ENCODE assay signal across 8 cellular contexts in genomic region chr3:99875925-99876781, GRCh38. TPM values are rescaled to one million over a fixed set of nuclear protein-coding genes. Genes with fewer than 3 reads are reported as not detected.
A peak's percentile ranks its signal among the peaks of the same experiment; 100 is the strongest.
DNase-seq lines count a peak whose midpoint lies in the region; ATAC-seq and TF ChIP-seq lines count a peak whose summit lies in the region.

No MANE protein-coding gene starts in this region.

- H3K9me3 Mint-ChIP-seq in T-helper 2 cell treated with Interferon-gamma antibody and Interleukin-4, amounts not matched to agents 5 μg/mL and 100 μg/mL, for 36 hours: no peaks in the 10 kb centered on the region

- H3K36me3 Mint-ChIP-seq in T-helper 2 cell treated with Interferon-gamma antibody and Interleukin-4, amounts not matched to agents 5 μg/mL and 100 μg/mL, for 36 hours (ENCODE audit: low read depth): no peaks in the 10 kb centered on the region

- peaks cover 55% of the 10 kb centered on the region for H3K79me2 ChIP-seq in hepatocyte

- 2% methylated on average over 38 of the region's 62 CpGs for WGBS in hepatocyte (ENCODE audit: low lambda C conversion rate, missing lambda C conversion rate)
- WGBS in aorta, 2 donors: 1% methylated on average over 61 to 62 of the region's 62 CpGs

- peak overlapping the region; percentile 70 for H3K27ac Mint-ChIP-seq in T-helper 2 cell treated with Interferon-gamma antibody and Interleukin-4, amounts not matched to agents 5 μg/mL and 100 μg/mL, for 36 hours

- H3K9me3 ChIP-seq in ascending aorta (no peaks in the 10 kb centered on the region), hepatocyte (ENCODE audit: low read depth) (no peaks in the 10 kb centered on the region), aorta (ENCODE audit: control insufficient read depth, low read length) (no peaks in the 10 kb centered on the region)

- peak overlapping the region; percentile 86 for H3K4me3 Mint-ChIP-seq in T-helper 2 cell treated with Interferon-gamma antibody and Interleukin-4, amounts not matched to agents 5 μg/mL and 100 μg/mL, for 36 hours

- H4K20me1 ChIP-seq in hepatocyte (ENCODE audit: insufficient read depth, poor library complexity, severe bottlenecking): no peaks in the 10 kb centered on the region

- H3K36me3 ChIP-seq in ascending aorta: peaks cover 17 to 24% of the 10 kb centered on the region in 2 donors
- no peaks in the 10 kb centered on the region for H3K36me3 ChIP-seq in hepatocyte (replicated peaks; ENCODE audit: insufficient read depth, low read depth)
- no peaks in the 10 kb centered on the region for H3K36me3 ChIP-seq in rectal smooth muscle tissue (ENCODE audit: control insufficient read depth, insufficient read depth, low read length)
- no peaks in the 10 kb centered on the region for H3K36me3 ChIP-seq in aorta (ENCODE audit: control insufficient read depth in 1 of 2, insufficient read depth in 2 of 2, low read length in 1 of 2)

- H3K27me3 Mint-ChIP-seq in T-helper 2 cell treated with Interferon-gamma antibody and Interleukin-4, amounts not matched to agents 5 μg/mL and 100 μg/mL, for 36 hours (ENCODE audit: low read depth): peaks cover 4% of the 10 kb centered on the region

- no peaks in the 10 kb centered on the region for H3K9me2 ChIP-seq in hepatocyte (replicated peaks; ENCODE audit: insufficient read depth)

- H3K4me2 ChIP-seq in hepatocyte: peak overlapping the region; percentile 74

- peaks cover 35% of the 10 kb centered on the region for H3K4me1 Mint-ChIP-seq in T-helper 2 cell treated with Interferon-gamma antibody and Interleukin-4, amounts not matched to agents 5 μg/mL and 100 μg/mL, for 36 hours (ENCODE audit: low read depth)

- H3K4me1 ChIP-seq in ascending aorta: peaks cover 0 to 17% of the 10 kb centered on the region in 2 donors
- H3K4me1 ChIP-seq in hepatocyte (ENCODE audit: insufficient read depth): peaks cover 8% of the 10 kb centered on the region
- H3K4me1 ChIP-seq in rectal smooth muscle tissue (ENCODE audit: control insufficient read depth, insufficient read depth, low read length): peaks cover 22% of the 10 kb centered on the region
- H3K4me1 ChIP-seq in aorta (ENCODE audit: control insufficient read depth in 1 of 2, insufficient read depth in 2 of 2, low read length in 2 of 2): no peaks in the 10 kb centered on the region

- intact Hi-C loops in ascending aorta (cut with DNase I): loop anchor here (5.0 to 10.0 kb wide), 3 partner anchors 51 to 379 kb away; no protein-coding TSS in a partner anchor
- intact Hi-C loops in aorta (cut with DNase I): loop anchor here (5.0 to 10.0 kb wide), 2 partner anchors 51 to 169 kb away; no protein-coding TSS in a partner anchor

- peak; percentile 28 for DNase-seq in DMS114 treated with DMSO at 0.1 percent for 48 hours (lab: John Stamatoyannopoulos, UW; ENCODE audit: unreplicated experiment)
- peak; percentile 62 for DNase-seq in HuH-7.5 (ENCODE audit: low spot score)
- DNase-seq in T-helper 2 cell treated with Interferon-gamma antibody and Interleukin-4, amounts not matched to agents 5 μg/mL and 100 μg/mL, for 36 hours (ENCODE audit: low spot score): peak; percentile 74
- DNase-seq in ascending aorta (ENCODE audit: low spot score in 2 of 2): peak; percentile 39 to 91
- peak; percentile 94 for DNase-seq in hepatocyte (ENCODE audit: low spot score)
- DNase-seq in aorta: peak; percentile 91 to 94

- H3K4me3 ChIP-seq in ascending aorta: peak overlapping the region; percentile 85 to 90
- peak overlapping the region; percentile 36 for H3K4me3 ChIP-seq in hepatocyte
- peak overlapping the region; percentile 89 for H3K4me3 ChIP-seq in rectal smooth muscle tissue (ENCODE audit: low read length)
- H3K4me3 ChIP-seq in aorta (ENCODE audit: low read length in 2 of 2): peak overlapping the region; percentile 68 to 94

- H2AFZ ChIP-seq in hepatocyte: peak overlapping the region; percentile 36

- H3K9ac ChIP-seq in rectal smooth muscle tissue (ENCODE audit: low read length): peak overlapping the region; percentile 89

- H3K27ac ChIP-seq in ascending aorta: peak overlapping the region; percentile 97 to 98
- H3K27ac ChIP-seq in hepatocyte: peak overlapping the region; percentile 96
- peak overlapping the region; percentile 99 for H3K27ac ChIP-seq in rectal smooth muscle tissue (ENCODE audit: low read depth, low read length)
- peak overlapping the region; percentile 82 to 94 for H3K27ac ChIP-seq in aorta (ENCODE audit: low read depth in 1 of 2, low read length in 2 of 2)

- no peak for TF ChIP-seq CTCF in ascending aorta (IDR thresholded peaks at IDR 0.05)
- peak; percentile 25 for TF ChIP-seq CTCF in hepatocyte (IDR thresholded peaks at IDR 0.05; ENCODE audit: poor library complexity)

- ATAC-seq in GM21526 (IDR thresholded peaks at IDR 0.05; ENCODE audit: low FRiP score, unreplicated experiment) (peak; percentile 92), aorta (ENCODE audit: low FRiP score) (peak; percentile 94)

- H3K27me3 ChIP-seq in ascending aorta (no peaks in the 10 kb centered on the region), hepatocyte (no peaks in the 10 kb centered on the region), rectal smooth muscle tissue (ENCODE audit: control insufficient read depth, insufficient read depth, low read length) (no peaks in the 10 kb centered on the region), aorta (ENCODE audit: control insufficient read depth in 1 of 2, insufficient read depth in 2 of 2, low read length in 1 of 2) (no peaks in the 10 kb centered on the region)

RNA-seq across cellular contexts. Expression of gene CMSS1, which starts 58.5 kb away (rescaled TPM):
- total RNA-seq in ascending aorta: 9.2 TPM
- total RNA-seq in hepatocyte: 6.9 and 11.8 TPM in 2 replicates
- polyA plus RNA-seq in hepatocyte: 17.0 and 19.2 TPM in 2 replicates
- 10 to 100 TPM; 21.3 to 31.0 TPM for total RNA-seq in aorta
- polyA plus RNA-seq in aorta: 10 to 100 TPM; 35.6 to 36.3 TPM

Comparison
In these comparisons a context has a peak if more than half of its experiments do, and no peak if none do; other contexts are left out.
1. Peak in every context shown above with its lines: DNase-seq, ATAC-seq, H3K4me3 ChIP-seq and H3K27ac ChIP-seq.
2. DNase-seq: peak in every context shown above with its lines; median percentile 94 in hepatocyte; 92 in aorta; 74 in T-helper 2 cell treated with Interferon-gamma antibody and Interleukin-4, amounts not matched to agents 5 μg/mL and 100 μg/mL, for 36 hours; 65 in ascending aorta; 62 in HuH-7.5; 28 in DMS114 treated with DMSO at 0.1 percent for 48 hours.
3. H3K4me3 ChIP-seq: peak in every context shown above with its lines; median percentile 89 in rectal smooth muscle tissue; 88 in ascending aorta; 81 in aorta; 36 in hepatocyte.